ENCODE assay signal across 8 cellular contexts in genomic region chr20:57708694-57709673, GRCh38. TPM values are rescaled to one million over a fixed set of nuclear protein-coding genes. Genes with fewer than 3 reads are reported as not detected.
A peak's percentile ranks its signal among the peaks of the same experiment; 100 is the strongest.
DNase-seq lines count a peak whose midpoint lies in the region; TF ChIP-seq lines count a peak whose summit lies in the region.

No MANE protein-coding gene starts in this region.

- peak overlapping the region; percentile 50 for H3K9ac ChIP-seq in mucosa of stomach (ENCODE audit: low read length)

- H3K27me3 ChIP-seq in WERI-Rb-1 (ENCODE audit: insufficient read depth, low read depth, severe bottlenecking) (no peaks in the 10 kb centered on the region), mucosa of stomach (ENCODE audit: control insufficient read depth, insufficient read depth, low read length) (peaks cover 27% of the 10 kb centered on the region)

- peak overlapping the region; percentile 59 for H3K4me3 Mint-ChIP-seq in dendritic cell treated with granulocyte-macrophage colony-stimulating factor and Interleukin-4, amounts not matched to agents 40 ng/mL and 50 ng/mL, for 4 days
- H3K4me3 Mint-ChIP-seq in type B pancreatic cell: peak overlapping the region; percentile 96

- intact Hi-C loops in dendritic cell treated with granulocyte-macrophage colony-stimulating factor and Interleukin-4, amounts not matched to agents 40 ng/mL and 50 ng/mL, for 4 days (cut with micrococcal nuclease): no loop called here

- DNase-seq in NCI-H1105 treated with DMSO at 0.1 percent for 48 hours (lab: John Stamatoyannopoulos, UW): peak; percentile 4
- DNase-seq in NCI-H1105 (lab: John Stamatoyannopoulos, UW): no peak
- no peak for DNase-seq in WERI-Rb-1
- DNase-seq in type B pancreatic cell (ENCODE audit: extremely low spot score, unreplicated experiment): no peak
- DNase-seq in 8988T: no peak
- DNase-seq in COLO668 (lab: John Stamatoyannopoulos, UW; ENCODE audit: unreplicated experiment): no peak

- peaks cover 30% of the 10 kb centered on the region for H3K4me1 Mint-ChIP-seq in dendritic cell treated with granulocyte-macrophage colony-stimulating factor and Interleukin-4, amounts not matched to agents 40 ng/mL and 50 ng/mL, for 4 days (ENCODE audit: low read depth)
- peaks cover 36% of the 10 kb centered on the region for H3K4me1 Mint-ChIP-seq in type B pancreatic cell (ENCODE audit: unreplicated experiment)

- no peak for TF ChIP-seq CTCF in WERI-Rb-1 (IDR thresholded peaks at IDR 0.05; ENCODE audit: low read depth, low read length)
- no peak for TF ChIP-seq CTCF in type B pancreatic cell (conservative IDR thresholded peaks at IDR 0.05)

- peaks cover 18% of the 10 kb centered on the region for H3K4me1 ChIP-seq in mucosa of stomach (ENCODE audit: control insufficient read depth, insufficient read depth, low read length)

- no peaks in the 10 kb centered on the region for H3K9me3 Mint-ChIP-seq in dendritic cell treated with granulocyte-macrophage colony-stimulating factor and Interleukin-4, amounts not matched to agents 40 ng/mL and 50 ng/mL, for 4 days
- no peaks in the 10 kb centered on the region for H3K9me3 Mint-ChIP-seq in type B pancreatic cell

- peaks cover 4% of the 10 kb centered on the region for H3K36me3 ChIP-seq in WERI-Rb-1
- no peaks in the 10 kb centered on the region for H3K36me3 ChIP-seq in mucosa of stomach (ENCODE audit: control insufficient read depth, insufficient read depth, low read length)

- H3K27ac ChIP-seq in WERI-Rb-1: peak overlapping the region; percentile 57; the same call in 1 of the 2 replicates

- H3K27me3 Mint-ChIP-seq in dendritic cell treated with granulocyte-macrophage colony-stimulating factor and Interleukin-4, amounts not matched to agents 40 ng/mL and 50 ng/mL, for 4 days: peaks cover 63% of the 10 kb centered on the region
- H3K27me3 Mint-ChIP-seq in type B pancreatic cell: peaks cover 52% of the 10 kb centered on the region

- H3K36me3 Mint-ChIP-seq in dendritic cell treated with granulocyte-macrophage colony-stimulating factor and Interleukin-4, amounts not matched to agents 40 ng/mL and 50 ng/mL, for 4 days (ENCODE audit: low read depth): peaks cover 5% of the 10 kb centered on the region
- no peaks in the 10 kb centered on the region for H3K36me3 Mint-ChIP-seq in type B pancreatic cell

- H3K9me3 ChIP-seq in WERI-Rb-1 (ENCODE audit: severe bottlenecking) (no peaks in the 10 kb centered on the region), mucosa of stomach (ENCODE audit: control insufficient read depth, low read length) (no peaks in the 10 kb centered on the region)

- H3K4me3 ChIP-seq in WERI-Rb-1 (ENCODE audit: low read depth, low read length): peak overlapping the region; percentile 62
- no peak overlapping the region for H3K4me3 ChIP-seq in mucosa of stomach (ENCODE audit: low read length)

- H3K27ac Mint-ChIP-seq in dendritic cell treated with granulocyte-macrophage colony-stimulating factor and Interleukin-4, amounts not matched to agents 40 ng/mL and 50 ng/mL, for 4 days: peak overlapping the region; percentile 26
- H3K27ac Mint-ChIP-seq in type B pancreatic cell: peak overlapping the region; percentile 89

RNA-seq across cellular contexts. Expression of gene PMEPA1, which starts 0.8 kb away (rescaled TPM):
- 4.3 and 8.8 TPM in 2 replicates for total RNA-seq in type B pancreatic cell (ENCODE audit: low replicate concordance)
